1 cellular context compared by ENCODE assay signal in the genomic region with DNA sequence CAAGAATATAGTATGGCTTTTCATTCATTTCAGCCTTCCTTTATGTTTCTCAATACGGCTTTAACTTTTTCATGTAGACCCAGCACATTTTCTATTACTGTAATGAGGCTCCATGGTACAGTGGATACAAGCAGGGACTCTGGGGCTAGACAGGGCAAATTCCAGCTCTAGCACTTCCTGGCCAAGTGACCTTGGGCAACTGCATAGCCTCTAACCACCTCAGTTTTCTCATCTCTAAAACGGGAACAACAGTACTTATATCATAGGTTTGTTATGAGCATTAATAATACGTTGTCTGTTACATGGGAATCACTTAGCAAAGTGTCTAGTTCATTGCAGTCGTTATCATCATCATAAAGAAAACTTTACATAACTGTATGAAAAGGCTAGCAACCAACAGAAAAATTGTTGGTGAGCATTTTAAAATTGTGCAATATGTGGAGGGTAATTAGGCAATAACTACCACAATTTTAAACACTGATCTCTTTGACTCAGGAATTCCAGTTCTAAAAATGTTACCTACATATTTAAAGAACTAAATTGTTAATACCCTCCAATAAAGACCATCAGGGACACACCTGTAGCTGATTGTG.
TF ChIP-seq lines count a peak whose summit lies in the region.

No MANE protein-coding gene starts in this region.

TF ChIP-seq in H1, 55 proteins besides CTCF, POLR2A, EP300 and RAD21:
- TF ChIP-seq CEBPB (IDR thresholded peaks at IDR 0.05; ENCODE audit: low read depth, low read length): peak; percentile 8; the same call in 1 of the 2 replicates
- no peak for TF ChIP-seq SUZ12 (IDR thresholded peaks at IDR 0.05; ENCODE audit: low read length)
TF ChIP-seq in H1: peak in this region for 1.
